ENCODE assay signal across 22 cellular contexts in genomic region chr2:7599462-7600258, GRCh38.
"Had no signal": no experiment of that assay in that cellular context is flagged by ENCODE, and none has a peak within 500 bp of the region (broad histone marks: within the 10 kb centered on the region; RNA-seq: fewer than 3 reads in every experiment).

No MANE protein-coding gene starts in this region.

- H3K4me3 Mint-ChIP-seq: naive thymus-derived CD4-positive, alpha-beta T cell; nephron; neural progenitor cell; stimulated activated naive CD8-positive, alpha-beta T cell treated with anti-CD3 and anti-CD28 coated beads, Interleukin-15, amount 100 ng/mL, for 72 hours had no signal

- DNase-seq: dermis blood vessel endothelial cell; effector memory CD4-positive, alpha-beta T cell; foreskin keratinocyte; heart right ventricle; hippocampal formation; left cardiac atrium; mesendoderm; midbrain; naive thymus-derived CD4-positive, alpha-beta T cell; stimulated activated CD4-positive, alpha-beta T cell treated with anti-CD3 and anti-CD28 coated beads, Interleukin-12 subunit alpha, Interleukin-12 subunit beta, amount 100 ng/mL, for 4 hours; stimulated activated CD4-positive, alpha-beta T cell treated with anti-CD3 and anti-CD28 coated beads, Interleukin-1b, Interleukin-23, amount 100 ng/mL, for 48 hours; stimulated activated CD4-positive, alpha-beta T cell treated with anti-CD3 and anti-CD28 coated beads, Interleukin-4, amount 100 ng/mL, for 1 hour; stimulated activated CD8-positive, alpha-beta memory T cell treated with anti-CD3 and anti-CD28 coated beads, Interleukin-4, amount 100 ng/mL, for 48 hours; stimulated activated naive CD4-positive, alpha-beta T cell; stimulated activated naive CD8-positive, alpha-beta T cell treated with anti-CD3 and anti-CD28 coated beads, Interleukin-15, amount 100 ng/mL, for 72 hours; transverse colon had no signal

- ATAC-seq: foreskin keratinocyte; gastroesophageal sphincter; heart right ventricle; left cardiac atrium; left lung; naive thymus-derived CD4-positive, alpha-beta T cell; sciatic nerve; stimulated activated naive CD8-positive, alpha-beta T cell treated with anti-CD3 and anti-CD28 coated beads, Interleukin-15, amount 100 ng/mL, for 72 hours had no signal

- H3K27me3 Mint-ChIP-seq: naive thymus-derived CD4-positive, alpha-beta T cell; progenitor cell of endocrine pancreas; stimulated activated naive CD8-positive, alpha-beta T cell treated with anti-CD3 and anti-CD28 coated beads, Interleukin-15, amount 100 ng/mL, for 72 hours had no signal

- H3K36me3 Mint-ChIP-seq: neural progenitor cell had no signal

- H3K27ac Mint-ChIP-seq: naive thymus-derived CD4-positive, alpha-beta T cell; nephron; neural progenitor cell; progenitor cell of endocrine pancreas; stimulated activated naive CD8-positive, alpha-beta T cell treated with anti-CD3 and anti-CD28 coated beads, Interleukin-15, amount 100 ng/mL, for 72 hours had no signal

- H3K4me1 Mint-ChIP-seq: nephron had no signal
